ENCODE assay signal across 23 cellular contexts in genomic region chr18:55457028-55457427, GRCh38.
"Had no signal": no experiment of that assay in that cellular context is flagged by ENCODE, and none has a peak within 500 bp of the region (broad histone marks: within the 10 kb centered on the region; RNA-seq: fewer than 3 reads in every experiment).

No MANE protein-coding gene starts in this region.

- H3K9me3 ChIP-seq: esophagus muscularis mucosa, gastroesophageal sphincter, left ventricle myocardium inferior, lower lobe of right lung, prostate gland, spleen, suprapubic skin, thyroid gland had no signal

- H3K4me1 ChIP-seq: parathyroid adenoma, prostate gland, spleen had no signal

- H2AFZ ChIP-seq: parathyroid adenoma had no signal

- H3K27ac Mint-ChIP-seq: memory B cell; mesothelial cell of epicardium; nephron progenitor cell; stimulated activated naive B cell treated with anti-CD40 and anti-IgM and Interleukin-4, amounts not matched to agents 10 μg/mL and 1 μg/mL and 100 μg/mL, for 72 hours; type B pancreatic cell had no signal

- H3K4me3 ChIP-seq: coronary artery, esophagus muscularis mucosa, gastroesophageal sphincter, left ventricle myocardium inferior, lower lobe of right lung, prostate gland, spleen, suprapubic skin, thyroid gland had no signal

- H3K27me3 ChIP-seq: esophagus muscularis mucosa, gastroesophageal sphincter, spleen, suprapubic skin, thyroid gland had no signal

- H3K27me3 Mint-ChIP-seq: memory B cell; stimulated activated naive B cell treated with anti-CD40 and anti-IgM and Interleukin-4, amounts not matched to agents 10 μg/mL and 1 μg/mL and 100 μg/mL, for 72 hours; type B pancreatic cell had no signal

- DNase-seq: effector memory CD4-positive, alpha-beta T cell; glutamatergic neuron; left cardiac atrium; left ventricle myocardium inferior; lower lobe of right lung; nephron progenitor cell; spleen; stimulated activated CD4-positive, alpha-beta T cell treated with anti-CD3 and anti-CD28 coated beads, Interleukin-15, amount 100 ng/mL, for 24 hours; stimulated activated CD4-positive, alpha-beta T cell treated with anti-CD3 and anti-CD28 coated beads, Interleukin-1b, Interleukin-23, amount 100 ng/mL, for 48 hours; stimulated activated CD4-positive, alpha-beta T cell treated with anti-CD3 and anti-CD28 coated beads, Interleukin-4, amount 100 ng/mL, for 24 hours; stimulated activated naive B cell treated with anti-CD40 and anti-IgM and Interleukin-4, amounts not matched to agents 10 μg/mL and 1 μg/mL and 100 μg/mL, for 72 hours; thyroid gland had no signal

- H3K9ac ChIP-seq: parathyroid adenoma had no signal

- H3K9me3 Mint-ChIP-seq: memory B cell; mesothelial cell of epicardium; nephron progenitor cell; stimulated activated naive B cell treated with anti-CD40 and anti-IgM and Interleukin-4, amounts not matched to agents 10 μg/mL and 1 μg/mL and 100 μg/mL, for 72 hours; type B pancreatic cell had no signal

- H3K4me1 Mint-ChIP-seq: memory B cell had no signal

- H3K79me2 ChIP-seq: parathyroid adenoma had no signal

- ATAC-seq: gastroesophageal sphincter, left cardiac atrium, lower lobe of right lung, sciatic nerve had no signal

- H3K36me3 ChIP-seq: gastroesophageal sphincter, left ventricle myocardium inferior, lower lobe of right lung, prostate gland, thyroid gland had no signal

- H3K36me3 Mint-ChIP-seq: memory B cell had no signal

- H3K27ac ChIP-seq: coronary artery, epithelial cell of prostate, esophagus muscularis mucosa, gastroesophageal sphincter, left ventricle myocardium inferior, lower lobe of right lung, parathyroid adenoma, prostate gland, spleen, suprapubic skin, thyroid gland had no signal

- H3K4me3 Mint-ChIP-seq: memory B cell; mesothelial cell of epicardium; nephron progenitor cell; stimulated activated naive B cell treated with anti-CD40 and anti-IgM and Interleukin-4, amounts not matched to agents 10 μg/mL and 1 μg/mL and 100 μg/mL, for 72 hours; type B pancreatic cell had no signal
